ENCODE assay signal across 8 cellular contexts in the genomic region with DNA sequence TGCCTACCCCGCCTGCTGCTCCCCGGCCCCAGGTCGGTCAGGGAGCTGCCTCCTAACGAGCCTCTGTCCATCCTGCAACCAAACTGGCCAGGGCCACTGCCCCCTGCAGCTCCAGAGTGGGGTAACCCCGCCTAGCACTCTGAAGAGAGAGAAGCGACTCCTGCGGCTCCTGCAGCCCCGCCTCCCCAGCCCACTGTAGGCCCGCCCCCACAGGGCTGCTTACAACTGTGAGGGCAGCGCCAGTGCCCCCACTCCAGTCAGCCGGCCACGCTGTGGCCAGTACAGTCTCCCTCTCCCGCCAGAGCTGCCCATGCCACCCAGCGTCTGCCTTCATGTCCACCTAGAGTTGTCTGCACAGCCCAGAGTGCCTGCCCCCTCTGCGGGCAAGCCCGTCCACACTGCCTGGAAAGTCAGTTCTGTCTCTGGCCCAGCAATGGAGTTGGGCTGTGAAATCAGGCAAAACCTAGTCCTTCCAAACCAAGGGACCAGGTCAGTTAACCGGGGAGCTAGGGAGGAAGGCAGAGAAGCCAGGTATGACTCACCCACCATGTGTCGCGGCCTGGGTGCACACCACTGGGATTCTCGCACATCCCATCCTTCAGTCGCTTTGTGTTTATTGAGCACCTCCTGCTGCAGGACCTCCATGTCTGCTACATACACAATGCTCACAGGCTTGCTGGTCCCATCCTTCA. TPM values are rescaled to one million over a fixed set of nuclear protein-coding genes. Genes with fewer than 3 reads are reported as not detected.
DNase-seq lines count a peak whose midpoint lies in the region; ATAC-seq and TF ChIP-seq lines count a peak whose summit lies in the region.

No MANE protein-coding gene starts in this region.

- peak overlapping the region; percentile 91 for H3K4ac ChIP-seq in IMR-90 (ENCODE audit: low read depth, low read length)

- dilution Hi-C loops in IMR-90 (cut with HindIII; ENCODE audit: low sequenced_read_pairs, unreplicated experiment): no loop called here

- H3K9me3 ChIP-seq in IMR-90 (ENCODE audit: control insufficient read depth, insufficient read depth, low read length) (no peaks in the 10 kb centered on the region), iPS-18a (ENCODE audit: control insufficient read depth, low read depth, low read length) (no peaks in the 10 kb centered on the region), stomach smooth muscle (ENCODE audit: control insufficient read depth in 2 of 2, low read length in 2 of 2) (no peaks in the 10 kb centered on the region)

- H3K4me3 ChIP-seq in AG10803 (ENCODE audit: low read length) (peak overlapping the region; percentile 12; the same call in 1 of the 2 replicates), IMR-90 (ENCODE audit: insufficient read depth, low read depth, low read length) (peak overlapping the region; percentile 28; the same call in 1 of the 2 replicates), iPS-18a (ENCODE audit: low read length) (peak overlapping the region; percentile 34), stomach smooth muscle (ENCODE audit: low read length in 2 of 2) (peak overlapping the region; percentile 57 to 73)

- 0 out of 2 replicates have a peak overlapping the region, but pooled peaks have one; percentile 5 for H3K56ac ChIP-seq in IMR-90 (ENCODE audit: extremely low read depth, insufficient read depth, low read length)

- in situ Hi-C loops in IMR-90 (cut with MboI; ENCODE audit: low sequenced_read_pairs): no loop called here

- H3K23ac ChIP-seq in IMR-90 (ENCODE audit: low read depth, low read length): peak overlapping the region; percentile 57; the same call in 1 of the 2 replicates

- intact Hi-C loops in IMR-90 (cut with micrococcal nuclease): no loop called here

- H3K27ac ChIP-seq in IMR-90 (ENCODE audit: insufficient read depth, low read length) (peak overlapping the region; percentile 65), iPS-18a (ENCODE audit: low read length) (no peak overlapping the region), stomach smooth muscle (ENCODE audit: low read length) (peak overlapping the region; percentile 62)

- peaks cover 39% of the 10 kb centered on the region for H3K4me1 ChIP-seq in IMR-90 (ENCODE audit: control insufficient read depth, insufficient read depth, low read length)
- H3K4me1 ChIP-seq in iPS-18a (ENCODE audit: control insufficient read depth, low read depth, low read length): peaks cover 31% of the 10 kb centered on the region
- H3K4me1 ChIP-seq in stomach smooth muscle (ENCODE audit: control insufficient read depth, insufficient read depth, low read length): peaks cover 49% of the 10 kb centered on the region

- peak overlapping the region; percentile 95 for H2BK5ac ChIP-seq in IMR-90 (ENCODE audit: low read depth, low read length, poor library complexity, severe bottlenecking)

- peaks cover 34% of the 10 kb centered on the region for H3K9me1 ChIP-seq in IMR-90 (ENCODE audit: insufficient read depth, low read length)

- no peak overlapping the region; the same call in 1 of the 2 replicates for H2BK20ac ChIP-seq in IMR-90 (ENCODE audit: low read depth, low read length)

- peak overlapping the region; percentile 81 for H2BK120ac ChIP-seq in IMR-90 (ENCODE audit: low read depth, low read length)

- BruUV-seq in IMR-90 (replicated peaks; lab: Mats Ljungman, UMichigan): no TSS peak

- POLR2A ChIA-PET in IMR-90 (lab: Charles Lee; ENCODE audit: unreplicated experiment): interaction anchor here (0.6 kb wide), 1 partner anchor 83 kb away, joined by 3 read pairs; no protein-coding TSS in a partner anchor

- peak overlapping the region; percentile 82 for H3K14ac ChIP-seq in IMR-90 (replicated peaks; ENCODE audit: low read depth, low read length)

- H4K8ac ChIP-seq in IMR-90 (ENCODE audit: low read depth in 2 of 2, low read length in 2 of 2): peak overlapping the region; percentile 37 to 83; a peak in 3 of 4 replicates

- peak overlapping the region; percentile 91 for H2AK5ac ChIP-seq in IMR-90 (ENCODE audit: low read depth, low read length)

- H3K36me3 ChIP-seq in IMR-90 (ENCODE audit: control insufficient read depth, insufficient read depth, low read length): peaks cover 20% of the 10 kb centered on the region
- H3K36me3 ChIP-seq in iPS-18a (ENCODE audit: control insufficient read depth, low read depth, low read length): no peaks in the 10 kb centered on the region
- no peaks in the 10 kb centered on the region for H3K36me3 ChIP-seq in stomach smooth muscle (ENCODE audit: control insufficient read depth in 2 of 2, insufficient read depth in 2 of 2, low read length in 2 of 2)

- peak overlapping the region; percentile 86 for H2AFZ ChIP-seq in IMR-90 (replicated peaks; ENCODE audit: low read length, poor library complexity)

- DNase-seq in AG10803 (ENCODE audit: low read depth) (peak; percentile 39), IMR-90 (peak; percentile 64), amniotic stem cell (lab: John Stamatoyannopoulos, UW) (peak; percentile 12), KG1 (lab: John Stamatoyannopoulos, UW) (no peak), DMS79 treated with DMSO at 0.1 percent for 48 hours (lab: John Stamatoyannopoulos, UW) (no peak)
- no peak for DNase-seq in activated effector memory CD4-positive, alpha-beta T cell treated with Interleukin-2 at 50 U/mL for 16 hours

- CTCF ChIA-PET in IMR-90 (lab: Yijun Ruan, JAX): interaction anchor here (0.5 to 1.5 kb wide), 5 partner anchors 65 to 125 kb away, joined by 3 to 4 read pairs (median 3); a partner anchor contains a TSS

- H4K91ac ChIP-seq in IMR-90 (ENCODE audit: insufficient read depth, low read depth, low read length): peak overlapping the region; percentile 85

- peak overlapping the region; percentile 50; the same call in 1 of the 2 replicates for H3K9ac ChIP-seq in IMR-90 (ENCODE audit: low read depth, low read length)
- no peak overlapping the region for H3K9ac ChIP-seq in iPS-18a (ENCODE audit: low read length)
- peak overlapping the region; percentile 39 to 60 for H3K9ac ChIP-seq in stomach smooth muscle (ENCODE audit: low read length in 2 of 2)

- peak; percentile 41 for TF ChIP-seq CTCF in AG10803 (conservative IDR thresholded peaks at IDR 0.05; ENCODE audit: low read length)
- peak; percentile 45 for TF ChIP-seq CTCF in IMR-90 (conservative IDR thresholded peaks at IDR 0.05; ENCODE audit: low read depth, low read length)

- H3K18ac ChIP-seq in IMR-90 (ENCODE audit: low read depth, low read length): peak overlapping the region; percentile 65; the same call in 1 of the 2 replicates

- ATAC-seq in IMR-90 (ENCODE audit: low read depth): peak; percentile 48

- peak overlapping the region; percentile 45 for H4K5ac ChIP-seq in IMR-90 (ENCODE audit: low read depth, low read length)

- peaks cover 14 to 62% of the 10 kb centered on the region in 2 experiments for H3K79me1 ChIP-seq in IMR-90 (ENCODE audit: low read depth in 1 of 2, low read length in 2 of 2)

- no peak for TF ChIP-seq RAD21 in IMR-90 (IDR thresholded peaks at IDR 0.05; ENCODE audit: low read length)

- 19% methylated on average over 7 of the region's 21 CpGs; no CpG with 5 or more reads in 1 of the 2 experiments for WGBS in IMR-90 (ENCODE audit: extremely low coverage in 2 of 2, insufficient read length in 1 of 2), 2 experiments

- peak overlapping the region; percentile 93 for H2AK9ac ChIP-seq in IMR-90 (replicated peaks; ENCODE audit: low read depth, low read length, poor library complexity)

- peaks cover 3% of the 10 kb centered on the region; the same call in 1 of the 2 replicates for H4K20me1 ChIP-seq in IMR-90 (ENCODE audit: insufficient read depth, low read length)

- H2BK15ac ChIP-seq in IMR-90 (ENCODE audit: low read depth, low read length): peak overlapping the region; percentile 9; the same call in 1 of the 3 replicates

- no peaks in the 10 kb centered on the region for H3K27me3 ChIP-seq in IMR-90 (ENCODE audit: control insufficient read depth, insufficient read depth, low read length)
- H3K27me3 ChIP-seq in iPS-18a (ENCODE audit: control insufficient read depth, insufficient read depth, low read length): no peaks in the 10 kb centered on the region
- no peaks in the 10 kb centered on the region for H3K27me3 ChIP-seq in stomach smooth muscle (ENCODE audit: control insufficient read depth in 1 of 2, insufficient read depth in 2 of 2, low read length in 2 of 2)

- H3K4me2 ChIP-seq in IMR-90 (ENCODE audit: low read depth, low read length): peak overlapping the region; percentile 70

- no peak for TF ChIP-seq POLR2A in IMR-90 (IDR thresholded peaks at IDR 0.05; ENCODE audit: low read depth, low read length)

TF ChIP-seq in IMR-90, 13 proteins besides CTCF, POLR2A, EP300 and RAD21 (continues in another document):
- TF ChIP-seq FOS (IDR thresholded peaks at IDR 0.05; ENCODE audit: low read depth, low read length): peak; percentile 54
- TF ChIP-seq, protein P1, sequence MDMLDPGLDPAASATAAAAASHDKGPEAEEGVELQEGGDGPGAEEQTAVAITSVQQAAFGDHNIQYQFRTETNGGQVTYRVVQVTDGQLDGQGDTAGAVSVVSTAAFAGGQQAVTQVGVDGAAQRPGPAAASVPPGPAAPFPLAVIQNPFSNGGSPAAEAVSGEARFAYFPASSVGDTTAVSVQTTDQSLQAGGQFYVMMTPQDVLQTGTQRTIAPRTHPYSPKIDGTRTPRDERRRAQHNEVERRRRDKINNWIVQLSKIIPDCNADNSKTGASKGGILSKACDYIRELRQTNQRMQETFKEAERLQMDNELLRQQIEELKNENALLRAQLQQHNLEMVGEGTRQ (IDR thresholded peaks at IDR 0.05; ENCODE audit: low read depth, low read length): peak; percentile 24; the same call in 1 of the 2 replicates

RNA-seq across cellular contexts. Expression of a gene that starts 2.4 kb away (rescaled TPM):
- 0.54 and 0.56 TPM in 2 replicates for total RNA-seq in IMR-90 (2012; rRNA removed)
- polyA plus RNA-seq in IMR-90 (2012; rRNA removed): 2.3 and 2.7 TPM in 2 replicates
- 0.56 and 1.4 TPM in 2 replicates for polyA plus RNA-seq in IMR-90 (2012; cell fraction: cytosol; rRNA removed)
- 19.4 and 40.3 TPM in 2 replicates for polyA plus RNA-seq in IMR-90 (2012; cell fraction: nucleus; rRNA removed; ENCODE audit: low replicate concordance)

RNA-seq across cellular contexts. Expression of a gene that starts 4.6 kb away (rescaled TPM):
- total RNA-seq in IMR-90 (2012; rRNA removed): 16.1 and 17.0 TPM in 2 replicates
- polyA plus RNA-seq in IMR-90 (2012; rRNA removed): 14.8 and 16.9 TPM in 2 replicates
- 11.1 and 15.7 TPM in 2 replicates for polyA plus RNA-seq in IMR-90 (2012; cell fraction: cytosol; rRNA removed)
- polyA plus RNA-seq in IMR-90 (2012; cell fraction: nucleus; rRNA removed; ENCODE audit: low replicate concordance): 53.9 and 57.6 TPM in 2 replicates

RNA-seq across cellular contexts. Expression of a gene that starts 33.9 kb away (rescaled TPM):
- 3.1 and 4.1 TPM in 2 replicates for total RNA-seq in IMR-90 (2012; rRNA removed)
- 20.3 and 23.2 TPM in 2 replicates for polyA plus RNA-seq in IMR-90 (2012; rRNA removed)
- polyA plus RNA-seq in IMR-90 (2012; cell fraction: cytosol; rRNA removed): 13.6 and 14.6 TPM in 2 replicates
- 308 and 435 TPM in 2 replicates for polyA plus RNA-seq in IMR-90 (2012; cell fraction: nucleus; rRNA removed; ENCODE audit: low replicate concordance)

RNA-seq across cellular contexts. Expression of a gene that starts 48.3 kb away (rescaled TPM):
- 952 and 1,365 TPM in 2 replicates for total RNA-seq in IMR-90 (2012; rRNA removed)
- 410 and 474 TPM in 2 replicates for polyA plus RNA-seq in IMR-90 (2012; rRNA removed)
- polyA plus RNA-seq in IMR-90 (2012; cell fraction: cytosol; rRNA removed): 589 and 721 TPM in 2 replicates
- 253 and 529 TPM in 2 replicates for polyA plus RNA-seq in IMR-90 (2012; cell fraction: nucleus; rRNA removed; ENCODE audit: low replicate concordance)

RNA-seq across cellular contexts. Expression of a gene that starts 57.2 kb away (rescaled TPM):
- 82.3 and 88.6 TPM in 2 replicates for total RNA-seq in IMR-90 (2012; rRNA removed)
- 162 and 181 TPM in 2 replicates for polyA plus RNA-seq in IMR-90 (2012; rRNA removed)
- 139 and 294 TPM in 2 replicates for polyA plus RNA-seq in IMR-90 (2012; cell fraction: cytosol; rRNA removed)
- polyA plus RNA-seq in IMR-90 (2012; cell fraction: nucleus; rRNA removed; ENCODE audit: low replicate concordance): 81.3 and 139 TPM in 2 replicates

Comparison
In these comparisons a context has a peak if more than half of its experiments do, and no peak if none do; other contexts are left out.
1. DNase-seq: peak in AG10803 (single experiment), IMR-90 (single experiment) and amniotic stem cell (single experiment); none in KG1 (single experiment), activated effector memory CD4-positive, alpha-beta T cell treated with Interleukin-2 at 50 U/mL for 16 hours (single experiment) and DMS79 treated with DMSO at 0.1 percent for 48 hours (single experiment).
2. H3K4me3 ChIP-seq: peak in every context shown above with its lines; median percentile 65 in stomach smooth muscle; 34 in iPS-18a; 28 in IMR-90; 12 in AG10803.